In genomic region chr12:41932470-41932991, GRCh38 we compare ENCODE assay signal across 8 cellular contexts.
DNase-seq lines count a peak whose midpoint lies in the region; ATAC-seq, FAIRE-seq and TF ChIP-seq lines count a peak whose summit lies in the region.

No MANE protein-coding gene starts in this region.

- peak; percentile 38 for FAIRE-seq in GM12892 (lab: Jason Lieb, UNC)

- H3K4me3 ChIP-seq in ACC112 (ENCODE audit: low read depth, low read length) (peak overlapping the region; percentile 73), MG63 (peak overlapping the region; percentile 28), lung (peak overlapping the region; percentile 4)

- H3K4me1 ChIP-seq in ACC112 (ENCODE audit: control insufficient read depth, insufficient read depth, low read length, unreplicated experiment) (no peaks in the 10 kb centered on the region), lung (ENCODE audit: control insufficient read depth in 2 of 2, insufficient read depth in 2 of 2, low read length in 2 of 2) (no peaks in the 10 kb centered on the region)

- no peaks in the 10 kb centered on the region for H3K79me2 ChIP-seq in ACC112 (ENCODE audit: control insufficient read depth, insufficient read depth, low read length, unreplicated experiment)

- peak overlapping the region; percentile 96 for H2AFZ ChIP-seq in ACC112 (ENCODE audit: low read length, unreplicated experiment)

- peak overlapping the region; percentile 57 to 59 for H3K4me3 Mint-ChIP-seq in effector memory CD8-positive, alpha-beta T cell
- H3K4me3 Mint-ChIP-seq in stimulated activated naive CD8-positive, alpha-beta T cell treated with anti-CD3 and anti-CD28 coated beads, Interleukin-15, amount 100 ng/mL, for 72 hours: peak overlapping the region; percentile 78 to 80

- no peaks in the 10 kb centered on the region for H3K9me3 ChIP-seq in MG63
- H3K9me3 ChIP-seq in lung (ENCODE audit: control insufficient read depth in 2 of 2, insufficient read depth in 1 of 2, low read length in 1 of 2): no peaks in the 10 kb centered on the region

- no peaks in the 10 kb centered on the region for H3K9me3 Mint-ChIP-seq in effector memory CD8-positive, alpha-beta T cell
- no peaks in the 10 kb centered on the region for H3K9me3 Mint-ChIP-seq in stimulated activated naive CD8-positive, alpha-beta T cell treated with anti-CD3 and anti-CD28 coated beads, Interleukin-15, amount 100 ng/mL, for 72 hours

- peaks cover 4% of the 10 kb centered on the region in 2 donors for H3K4me1 Mint-ChIP-seq in effector memory CD8-positive, alpha-beta T cell (ENCODE audit: low read depth in 2 of 2)
- peaks cover 10% of the 10 kb centered on the region for H3K4me1 Mint-ChIP-seq in stimulated activated naive CD8-positive, alpha-beta T cell treated with anti-CD3 and anti-CD28 coated beads, Interleukin-15, amount 100 ng/mL, for 72 hours

- H3K36me3 Mint-ChIP-seq in effector memory CD8-positive, alpha-beta T cell (ENCODE audit: insufficient read depth): peaks cover 5% of the 10 kb centered on the region

- DNase-seq in GM12892 (ENCODE audit: insufficient read length) (peak; percentile 23), MG63 (peak; percentile 43), SIG-M5 treated with dmso at 0.1 percent for 504 hours (lab: John Stamatoyannopoulos, UW; ENCODE audit: unreplicated experiment) (peak; percentile 88), lung (ENCODE audit: low spot score) (peak; percentile 46)
- no peak for DNase-seq in effector memory CD8-positive, alpha-beta T cell
- DNase-seq in stimulated activated naive CD8-positive, alpha-beta T cell treated with anti-CD3 and anti-CD28 coated beads, Interleukin-15, amount 100 ng/mL, for 72 hours: peak; percentile 4 to 11

- H3K27me3 ChIP-seq in ACC112 (ENCODE audit: insufficient read depth, low read length) (peaks cover 5% of the 10 kb centered on the region), MG63 (no peaks in the 10 kb centered on the region), lung (ENCODE audit: control insufficient read depth, insufficient read depth) (no peaks in the 10 kb centered on the region)

- no peak for TF ChIP-seq POLR2A in GM12892 (IDR thresholded peaks at IDR 0.05; ENCODE audit: low read depth, low read length)

- no peak for TF ChIP-seq CTCF in lung (IDR thresholded peaks at IDR 0.05; ENCODE audit: control extremely low read depth, extremely low read depth)

- H3K36me3 ChIP-seq in ACC112 (ENCODE audit: insufficient read depth, low read length) (no peaks in the 10 kb centered on the region), MG63 (no peaks in the 10 kb centered on the region), lung (ENCODE audit: control insufficient read depth in 2 of 2, insufficient read depth in 2 of 2, low read length in 2 of 2) (no peaks in the 10 kb centered on the region)

- peak overlapping the region in 1 of 2 donors; percentile 9 for H3K27ac Mint-ChIP-seq in effector memory CD8-positive, alpha-beta T cell
- no peak overlapping the region for H3K27ac Mint-ChIP-seq in stimulated activated naive CD8-positive, alpha-beta T cell treated with anti-CD3 and anti-CD28 coated beads, Interleukin-15, amount 100 ng/mL, for 72 hours

- WGBS in lung, 2 donors: 1% methylated on average over 33 to 35 of the region's 35 CpGs

- no peak overlapping the region for H3K27ac ChIP-seq in ACC112 (ENCODE audit: low read depth, low read length)
- H3K27ac ChIP-seq in lung (ENCODE audit: low read depth in 1 of 2, low read length in 1 of 2): peak overlapping the region; percentile 13 to 36

- peak; percentile 50 for ATAC-seq in effector memory CD8-positive, alpha-beta T cell (replicated peaks)
- ATAC-seq in lung (ENCODE audit: insufficient read depth, low FRiP score) (peak; percentile 78), HG03565 (IDR thresholded peaks at IDR 0.05; ENCODE audit: unreplicated experiment) (no peak)
- ATAC-seq in stimulated activated naive CD8-positive, alpha-beta T cell treated with anti-CD3 and anti-CD28 coated beads, Interleukin-15, amount 100 ng/mL, for 72 hours: peak; percentile 74

- H3K27me3 Mint-ChIP-seq in effector memory CD8-positive, alpha-beta T cell: peaks cover 51 to 63% of the 10 kb centered on the region in 2 donors
- H3K27me3 Mint-ChIP-seq in stimulated activated naive CD8-positive, alpha-beta T cell treated with anti-CD3 and anti-CD28 coated beads, Interleukin-15, amount 100 ng/mL, for 72 hours: peaks cover 56% of the 10 kb centered on the region

Comparison
In these comparisons a context has a peak if more than half of its experiments do, and no peak if none do; other contexts are left out.
1. H3K4me3 ChIP-seq: peak in every context shown above with its lines; median percentile 73 in ACC112; 28 in MG63; 4 in lung.
2. DNase-seq: peak in GM12892 (single experiment), MG63 (single experiment), SIG-M5 treated with dmso at 0.1 percent for 504 hours (single experiment), lung (single experiment) and stimulated activated naive CD8-positive, alpha-beta T cell treated with anti-CD3 and anti-CD28 coated beads, Interleukin-15, amount 100 ng/mL, for 72 hours (2 of 2); none in effector memory CD8-positive, alpha-beta T cell (0 of 3).